Comparison of ENCODE assay signal across 5 cellular contexts in the genomic region with DNA sequence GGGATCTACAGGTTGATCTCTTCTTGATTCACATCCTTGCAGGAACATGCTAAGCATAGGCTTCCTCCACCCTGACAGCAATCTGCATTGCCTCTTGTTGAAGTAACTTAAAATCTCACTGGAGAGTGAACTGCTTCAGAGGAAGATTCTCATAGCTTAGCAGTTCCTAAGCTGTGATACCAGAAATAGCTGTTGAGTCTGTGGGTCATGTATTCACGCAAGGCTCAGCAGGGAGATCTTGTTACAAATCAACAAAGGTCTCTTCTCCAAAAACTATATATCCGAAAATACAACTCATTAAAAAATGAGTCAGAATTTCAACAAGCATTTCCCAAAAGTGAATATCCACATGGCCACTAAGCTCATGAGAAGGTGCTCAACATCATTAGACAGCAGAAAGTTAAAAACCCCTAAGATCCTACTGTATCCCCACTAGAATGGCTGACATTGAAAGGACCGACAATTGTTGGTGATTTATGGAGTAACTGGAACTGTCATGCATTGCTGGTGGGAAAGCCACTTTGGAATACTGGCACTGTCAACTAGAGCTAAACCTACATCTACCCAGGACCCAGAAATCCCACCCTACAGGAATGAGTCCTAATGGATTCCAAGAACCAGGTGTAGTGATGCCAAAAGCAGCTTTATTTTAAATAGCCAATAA. TPM values are rescaled to one million over a fixed set of nuclear protein-coding genes. Genes with fewer than 3 reads are reported as not detected.
"Had no signal": no experiment of that assay in that cellular context is flagged by ENCODE, and none has a peak within 500 bp of the region (broad histone marks: within the 10 kb centered on the region; RNA-seq: fewer than 3 reads in every experiment).

No MANE protein-coding gene starts in this region.

RNA-seq across cellular contexts. Expression of a gene that starts 10.8 kb away (rescaled TPM):
- total RNA-seq: MCF 10A, OCI-LY7, Right ventricle myocardium superior had no signal

RNA-seq across cellular contexts. Expression of a gene that starts 35.2 kb away (rescaled TPM):
- total RNA-seq: activated CD4-positive, alpha-beta memory T cell treated with anti-CD3 and anti-CD28 coated beads for 36 hours; bronchial epithelial cell; MCF 10A; OCI-LY7 had no signal
